ENCODE assay signal across 1 cellular context in genomic region chr5:68419637-68420452, GRCh38.
A peak's percentile ranks its signal among the peaks of the same experiment; 100 is the strongest.
TF ChIP-seq lines count a peak whose summit lies in the region.

No MANE protein-coding gene starts in this region.

TF ChIP-seq in K562, 482 proteins besides CTCF, POLR2A, EP300 and RAD21 (continued from another document and continues in another):
- peak; percentile 66; the same call in 1 of the 2 replicates for TF ChIP-seq FOXJ2 (tag; IDR thresholded peaks at IDR 0.05)
- TF ChIP-seq NFXL1 (CRISPR knock-in tag; IDR thresholded peaks at IDR 0.05), result no peak
- peak; percentile 80; the same call in 1 of the 2 replicates for TF ChIP-seq PYGO2 (tag; IDR thresholded peaks at IDR 0.05)
- TF ChIP-seq MAFF (IDR thresholded peaks at IDR 0.05; ENCODE audit: low read length), result 0 out of 2 replicates have a peak, but pooled peaks have one; percentile 24
- TF ChIP-seq, protein P1, sequence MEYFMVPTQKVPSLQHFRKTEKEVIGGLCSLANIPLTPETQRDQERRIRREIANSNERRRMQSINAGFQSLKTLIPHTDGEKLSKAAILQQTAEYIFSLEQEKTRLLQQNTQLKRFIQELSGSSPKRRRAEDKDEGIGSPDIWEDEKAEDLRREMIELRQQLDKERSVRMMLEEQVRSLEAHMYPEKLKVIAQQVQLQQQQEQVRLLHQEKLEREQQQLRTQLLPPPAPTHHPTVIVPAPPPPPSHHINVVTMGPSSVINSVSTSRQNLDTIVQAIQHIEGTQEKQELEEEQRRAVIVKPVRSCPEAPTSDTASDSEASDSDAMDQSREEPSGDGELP (CRISPR knock-in tag; IDR thresholded peaks at IDR 0.05; ENCODE audit: borderline replicate concordance), result peak; percentile 36; the same call in 1 of the 2 replicates
- TF ChIP-seq FOXK2 (conservative IDR thresholded peaks at IDR 0.05 in 1 of 2, IDR thresholded peaks at IDR 0.05 in 1 of 2; ENCODE audit: low read depth in 2 of 2), result peak; percentile 23 to 43; a peak in 2 of 4 replicates
- no peak for TF ChIP-seq SRF (CRISPR knock-in tag; IDR thresholded peaks at IDR 0.05)
- TF ChIP-seq YY1 (IDR thresholded peaks at IDR 0.05; ENCODE audit: borderline replicate concordance in 1 of 3, control insufficient read depth in 1 of 3, extremely low read depth in 1 of 3, insufficient read depth in 3 of 3, insufficient read length in 1 of 3, insufficient replicate concordance in 2 of 3, low read depth in 1 of 3, low read length in 2 of 3), result peak in 1 of 3 experiments; percentile 29
- TF ChIP-seq TAF1 (IDR thresholded peaks at IDR 0.05; ENCODE audit: control insufficient read depth, extremely low read depth, insufficient read depth, low read length, severe bottlenecking), result no peak
- no peak for TF ChIP-seq CREB5 (CRISPR knock-in tag; IDR thresholded peaks at IDR 0.05)
- TF ChIP-seq, protein P2, sequence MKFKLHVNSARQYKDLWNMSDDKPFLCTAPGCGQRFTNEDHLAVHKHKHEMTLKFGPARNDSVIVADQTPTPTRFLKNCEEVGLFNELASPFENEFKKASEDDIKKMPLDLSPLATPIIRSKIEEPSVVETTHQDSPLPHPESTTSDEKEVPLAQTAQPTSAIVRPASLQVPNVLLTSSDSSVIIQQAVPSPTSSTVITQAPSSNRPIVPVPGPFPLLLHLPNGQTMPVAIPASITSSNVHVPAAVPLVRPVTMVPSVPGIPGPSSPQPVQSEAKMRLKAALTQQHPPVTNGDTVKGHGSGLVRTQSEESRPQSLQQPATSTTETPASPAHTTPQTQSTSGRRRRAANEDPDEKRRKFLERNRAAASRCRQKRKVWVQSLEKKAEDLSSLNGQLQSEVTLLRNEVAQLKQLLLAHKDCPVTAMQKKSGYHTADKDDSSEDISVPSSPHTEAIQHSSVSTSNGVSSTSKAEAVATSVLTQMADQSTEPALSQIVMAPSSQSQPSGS (CRISPR knock-in tag; IDR thresholded peaks at IDR 0.05), result no peak
- no peak for TF ChIP-seq NBN (IDR thresholded peaks at IDR 0.05; ENCODE audit: low read depth)
- TF ChIP-seq ZNF644 (tag; IDR thresholded peaks at IDR 0.05; ENCODE audit: low read depth), result 0 out of 2 replicates have a peak, but pooled peaks have one; percentile 54
- TF ChIP-seq ZNF764 (CRISPR knock-in tag; IDR thresholded peaks at IDR 0.05; ENCODE audit: low read depth), result no peak
- no peak for TF ChIP-seq ZNF436 (CRISPR knock-in tag; IDR thresholded peaks at IDR 0.05)
- no peak for TF ChIP-seq NR3C1 (CRISPR knock-in tag; IDR thresholded peaks at IDR 0.05)
- peak; percentile 92 for TF ChIP-seq NR2C1 (IDR thresholded peaks at IDR 0.05)
- TF ChIP-seq NR2C1 (tag; IDR thresholded peaks at IDR 0.05), result peak; percentile 95
- TF ChIP-seq, protein P3, sequence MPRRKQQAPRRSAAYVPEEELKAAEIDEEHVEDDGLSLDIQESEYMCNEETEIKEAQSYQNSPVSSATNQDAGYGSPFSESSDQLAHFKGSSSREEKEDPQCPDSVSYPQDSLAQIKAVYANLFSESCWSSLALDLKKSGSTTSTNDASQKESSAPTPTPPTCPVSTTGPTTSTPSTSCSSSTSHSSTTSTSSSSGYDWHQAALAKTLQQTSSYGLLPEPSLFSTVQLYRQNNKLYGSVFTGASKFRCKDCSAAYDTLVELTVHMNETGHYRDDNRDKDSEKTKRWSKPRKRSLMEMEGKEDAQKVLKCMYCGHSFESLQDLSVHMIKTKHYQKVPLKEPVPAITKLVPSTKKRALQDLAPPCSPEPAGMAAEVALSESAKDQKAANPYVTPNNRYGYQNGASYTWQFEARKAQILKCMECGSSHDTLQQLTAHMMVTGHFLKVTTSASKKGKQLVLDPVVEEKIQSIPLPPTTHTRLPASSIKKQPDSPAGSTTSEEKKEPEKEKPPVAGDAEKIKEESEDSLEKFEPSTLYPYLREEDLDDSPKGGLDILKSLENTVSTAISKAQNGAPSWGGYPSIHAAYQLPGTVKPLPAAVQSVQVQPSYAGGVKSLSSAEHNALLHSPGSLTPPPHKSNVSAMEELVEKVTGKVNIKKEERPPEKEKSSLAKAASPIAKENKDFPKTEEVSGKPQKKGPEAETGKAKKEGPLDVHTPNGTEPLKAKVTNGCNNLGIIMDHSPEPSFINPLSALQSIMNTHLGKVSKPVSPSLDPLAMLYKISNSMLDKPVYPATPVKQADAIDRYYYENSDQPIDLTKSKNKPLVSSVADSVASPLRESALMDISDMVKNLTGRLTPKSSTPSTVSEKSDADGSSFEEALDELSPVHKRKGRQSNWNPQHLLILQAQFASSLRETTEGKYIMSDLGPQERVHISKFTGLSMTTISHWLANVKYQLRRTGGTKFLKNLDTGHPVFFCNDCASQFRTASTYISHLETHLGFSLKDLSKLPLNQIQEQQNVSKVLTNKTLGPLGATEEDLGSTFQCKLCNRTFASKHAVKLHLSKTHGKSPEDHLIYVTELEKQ (CRISPR knock-in tag; IDR thresholded peaks at IDR 0.05), result peak; percentile 29; the same call in 1 of the 2 replicates
- TF ChIP-seq SREBF1 (IDR thresholded peaks at IDR 0.05; ENCODE audit: borderline replicate concordance, low read depth, low read length), result no peak
- no peak for TF ChIP-seq TCF7L2 (IDR thresholded peaks at IDR 0.05; ENCODE audit: low read depth, low read length)
- TF ChIP-seq, protein P4, sequence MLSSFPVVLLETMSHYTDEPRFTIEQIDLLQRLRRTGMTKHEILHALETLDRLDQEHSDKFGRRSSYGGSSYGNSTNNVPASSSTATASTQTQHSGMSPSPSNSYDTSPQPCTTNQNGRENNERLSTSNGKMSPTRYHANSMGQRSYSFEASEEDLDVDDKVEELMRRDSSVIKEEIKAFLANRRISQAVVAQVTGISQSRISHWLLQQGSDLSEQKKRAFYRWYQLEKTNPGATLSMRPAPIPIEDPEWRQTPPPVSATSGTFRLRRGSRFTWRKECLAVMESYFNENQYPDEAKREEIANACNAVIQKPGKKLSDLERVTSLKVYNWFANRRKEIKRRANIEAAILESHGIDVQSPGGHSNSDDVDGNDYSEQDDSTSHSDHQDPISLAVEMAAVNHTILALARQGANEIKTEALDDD (IDR thresholded peaks at IDR 0.05), result no peak
- TF ChIP-seq ZNF79 (CRISPR knock-in tag; IDR thresholded peaks at IDR 0.05; ENCODE audit: low read depth), result no peak
- no peak for TF ChIP-seq RBM14 (IDR thresholded peaks at IDR 0.05; ENCODE audit: borderline replicate concordance, insufficient read depth, low read depth, low read length)
- TF ChIP-seq DPF2 (IDR thresholded peaks at IDR 0.05), result peak; percentile 17
- TF ChIP-seq, protein P5, sequence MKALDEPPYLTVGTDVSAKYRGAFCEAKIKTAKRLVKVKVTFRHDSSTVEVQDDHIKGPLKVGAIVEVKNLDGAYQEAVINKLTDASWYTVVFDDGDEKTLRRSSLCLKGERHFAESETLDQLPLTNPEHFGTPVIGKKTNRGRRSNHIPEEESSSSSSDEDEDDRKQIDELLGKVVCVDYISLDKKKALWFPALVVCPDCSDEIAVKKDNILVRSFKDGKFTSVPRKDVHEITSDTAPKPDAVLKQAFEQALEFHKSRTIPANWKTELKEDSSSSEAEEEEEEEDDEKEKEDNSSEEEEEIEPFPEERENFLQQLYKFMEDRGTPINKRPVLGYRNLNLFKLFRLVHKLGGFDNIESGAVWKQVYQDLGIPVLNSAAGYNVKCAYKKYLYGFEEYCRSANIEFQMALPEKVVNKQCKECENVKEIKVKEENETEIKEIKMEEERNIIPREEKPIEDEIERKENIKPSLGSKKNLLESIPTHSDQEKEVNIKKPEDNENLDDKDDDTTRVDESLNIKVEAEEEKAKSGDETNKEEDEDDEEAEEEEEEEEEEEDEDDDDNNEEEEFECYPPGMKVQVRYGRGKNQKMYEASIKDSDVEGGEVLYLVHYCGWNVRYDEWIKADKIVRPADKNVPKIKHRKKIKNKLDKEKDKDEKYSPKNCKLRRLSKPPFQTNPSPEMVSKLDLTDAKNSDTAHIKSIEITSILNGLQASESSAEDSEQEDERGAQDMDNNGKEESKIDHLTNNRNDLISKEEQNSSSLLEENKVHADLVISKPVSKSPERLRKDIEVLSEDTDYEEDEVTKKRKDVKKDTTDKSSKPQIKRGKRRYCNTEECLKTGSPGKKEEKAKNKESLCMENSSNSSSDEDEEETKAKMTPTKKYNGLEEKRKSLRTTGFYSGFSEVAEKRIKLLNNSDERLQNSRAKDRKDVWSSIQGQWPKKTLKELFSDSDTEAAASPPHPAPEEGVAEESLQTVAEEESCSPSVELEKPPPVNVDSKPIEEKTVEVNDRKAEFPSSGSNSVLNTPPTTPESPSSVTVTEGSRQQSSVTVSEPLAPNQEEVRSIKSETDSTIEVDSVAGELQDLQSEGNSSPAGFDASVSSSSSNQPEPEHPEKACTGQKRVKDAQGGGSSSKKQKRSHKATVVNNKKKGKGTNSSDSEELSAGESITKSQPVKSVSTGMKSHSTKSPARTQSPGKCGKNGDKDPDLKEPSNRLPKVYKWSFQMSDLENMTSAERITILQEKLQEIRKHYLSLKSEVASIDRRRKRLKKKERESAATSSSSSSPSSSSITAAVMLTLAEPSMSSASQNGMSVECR (CRISPR knock-in tag; IDR thresholded peaks at IDR 0.05), result no peak
- TF ChIP-seq ZNF280B (CRISPR knock-in tag; IDR thresholded peaks at IDR 0.05), result no peak
- TF ChIP-seq ZNF583 (CRISPR knock-in tag; IDR thresholded peaks at IDR 0.05), result peak; percentile 83
- TF ChIP-seq, protein P6, sequence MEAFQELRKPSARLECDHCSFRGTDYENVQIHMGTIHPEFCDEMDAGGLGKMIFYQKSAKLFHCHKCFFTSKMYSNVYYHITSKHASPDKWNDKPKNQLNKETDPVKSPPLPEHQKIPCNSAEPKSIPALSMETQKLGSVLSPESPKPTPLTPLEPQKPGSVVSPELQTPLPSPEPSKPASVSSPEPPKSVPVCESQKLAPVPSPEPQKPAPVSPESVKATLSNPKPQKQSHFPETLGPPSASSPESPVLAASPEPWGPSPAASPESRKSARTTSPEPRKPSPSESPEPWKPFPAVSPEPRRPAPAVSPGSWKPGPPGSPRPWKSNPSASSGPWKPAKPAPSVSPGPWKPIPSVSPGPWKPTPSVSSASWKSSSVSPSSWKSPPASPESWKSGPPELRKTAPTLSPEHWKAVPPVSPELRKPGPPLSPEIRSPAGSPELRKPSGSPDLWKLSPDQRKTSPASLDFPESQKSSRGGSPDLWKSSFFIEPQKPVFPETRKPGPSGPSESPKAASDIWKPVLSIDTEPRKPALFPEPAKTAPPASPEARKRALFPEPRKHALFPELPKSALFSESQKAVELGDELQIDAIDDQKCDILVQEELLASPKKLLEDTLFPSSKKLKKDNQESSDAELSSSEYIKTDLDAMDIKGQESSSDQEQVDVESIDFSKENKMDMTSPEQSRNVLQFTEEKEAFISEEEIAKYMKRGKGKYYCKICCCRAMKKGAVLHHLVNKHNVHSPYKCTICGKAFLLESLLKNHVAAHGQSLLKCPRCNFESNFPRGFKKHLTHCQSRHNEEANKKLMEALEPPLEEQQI (IDR thresholded peaks at IDR 0.05), result no peak
- TF ChIP-seq NR2C2 (CRISPR knock-in tag; IDR thresholded peaks at IDR 0.05), result peak; percentile 86
- peak; percentile 93 for TF ChIP-seq NR2C2 (tag; IDR thresholded peaks at IDR 0.05)
- no peak for TF ChIP-seq ZFP30 (CRISPR knock-in tag; IDR thresholded peaks at IDR 0.05; ENCODE audit: borderline replicate concordance)
- peak; percentile 39; the same call in 1 of the 2 replicates for TF ChIP-seq POLR2AphosphoS5 (IDR thresholded peaks at IDR 0.05; ENCODE audit: control insufficient read depth, insufficient read depth, low read depth, low read length)
- TF ChIP-seq, protein P7, sequence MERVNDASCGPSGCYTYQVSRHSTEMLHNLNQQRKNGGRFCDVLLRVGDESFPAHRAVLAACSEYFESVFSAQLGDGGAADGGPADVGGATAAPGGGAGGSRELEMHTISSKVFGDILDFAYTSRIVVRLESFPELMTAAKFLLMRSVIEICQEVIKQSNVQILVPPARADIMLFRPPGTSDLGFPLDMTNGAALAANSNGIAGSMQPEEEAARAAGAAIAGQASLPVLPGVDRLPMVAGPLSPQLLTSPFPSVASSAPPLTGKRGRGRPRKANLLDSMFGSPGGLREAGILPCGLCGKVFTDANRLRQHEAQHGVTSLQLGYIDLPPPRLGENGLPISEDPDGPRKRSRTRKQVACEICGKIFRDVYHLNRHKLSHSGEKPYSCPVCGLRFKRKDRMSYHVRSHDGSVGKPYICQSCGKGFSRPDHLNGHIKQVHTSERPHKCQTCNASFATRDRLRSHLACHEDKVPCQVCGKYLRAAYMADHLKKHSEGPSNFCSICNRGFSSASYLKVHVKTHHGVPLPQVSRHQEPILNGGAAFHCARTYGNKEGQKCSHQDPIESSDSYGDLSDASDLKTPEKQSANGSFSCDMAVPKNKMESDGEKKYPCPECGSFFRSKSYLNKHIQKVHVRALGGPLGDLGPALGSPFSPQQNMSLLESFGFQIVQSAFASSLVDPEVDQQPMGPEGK (CRISPR knock-in tag; IDR thresholded peaks at IDR 0.05; ENCODE audit: borderline replicate concordance), result no peak
- TF ChIP-seq KLF10 (CRISPR knock-in tag; IDR thresholded peaks at IDR 0.05), result no peak
- TF ChIP-seq, protein P8, sequence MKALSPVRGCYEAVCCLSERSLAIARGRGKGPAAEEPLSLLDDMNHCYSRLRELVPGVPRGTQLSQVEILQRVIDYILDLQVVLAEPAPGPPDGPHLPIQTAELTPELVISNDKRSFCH (CRISPR knock-in tag; IDR thresholded peaks at IDR 0.05), result peak; percentile 43; the same call in 1 of the 2 replicates
- TF ChIP-seq, protein P8 (tag; IDR thresholded peaks at IDR 0.05), result peak; percentile 70; the same call in 1 of the 2 replicates
- TF ChIP-seq MCM2 (IDR thresholded peaks at IDR 0.05; ENCODE audit: low read depth), result no peak
- TF ChIP-seq ZKSCAN1 (IDR thresholded peaks at IDR 0.05; ENCODE audit: low read depth, low read length), result no peak
- no peak for TF ChIP-seq SP1 (CRISPR knock-in tag; IDR thresholded peaks at IDR 0.05)
- no peak for TF ChIP-seq PURB (CRISPR knock-in tag; IDR thresholded peaks at IDR 0.05; ENCODE audit: low read depth)
